In the genomic region with DNA sequence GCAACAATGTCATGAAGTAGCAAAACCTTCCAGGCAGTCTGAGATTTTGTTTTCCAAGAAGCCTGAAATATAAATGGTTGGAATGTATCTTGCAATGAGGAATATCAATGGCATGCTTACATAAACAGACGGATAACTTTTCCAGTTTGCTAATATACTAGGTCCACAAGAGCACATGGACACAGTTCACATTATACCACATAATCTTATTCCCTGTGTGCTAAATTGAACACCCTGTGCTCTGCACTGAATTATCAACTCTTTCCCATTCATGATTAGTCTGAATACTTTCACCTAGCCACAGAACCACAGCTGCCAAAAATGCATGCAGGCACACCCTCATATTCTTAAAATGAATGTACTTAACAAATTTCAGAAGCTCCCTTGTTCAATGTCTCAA, we compare ENCODE assay signal across 17 cellular contexts.
A peak's percentile ranks its signal among the peaks of the same experiment; 100 is the strongest.
DNase-seq lines count a peak whose midpoint lies in the region; ATAC-seq and TF ChIP-seq lines count a peak whose summit lies in the region.
"Had no signal": no experiment of that assay in that cellular context is flagged by ENCODE, and none has a peak within 500 bp of the region (broad histone marks: within the 10 kb centered on the region; RNA-seq: fewer than 3 reads in every experiment).

No MANE protein-coding gene starts in this region.

- WGBS in suprapubic skin: 16% methylated on average over 1 of the region's 1 CpG

- H3K27me3 ChIP-seq in breast epithelium: no peaks in the 10 kb centered on the region
- no peaks in the 10 kb centered on the region for H3K27me3 ChIP-seq in suprapubic skin
- H3K27me3 ChIP-seq in CD8-positive, alpha-beta T cell (ENCODE audit: insufficient read depth, low read length): no peaks in the 10 kb centered on the region

- no peak overlapping the region for H3K27ac ChIP-seq in breast epithelium
- H3K27ac ChIP-seq in suprapubic skin: no peak overlapping the region
- H3K27ac ChIP-seq in CD8-positive, alpha-beta T cell (ENCODE audit: low read depth, low read length): no peak overlapping the region
- H3K27ac ChIP-seq: lower lobe of right lung had no signal

- intact Hi-C loops in MCF 10A (cut with micrococcal nuclease) (no loop called here), breast epithelium (cut with DNase I; ENCODE audit: low total_unique reads) (loop anchor here (5.0 kb wide), 1 partner anchor 769 kb away; no protein-coding TSS in a partner anchor)
- intact Hi-C loops in CD8-positive, alpha-beta T cell (cut with DNase I, micrococcal nuclease): no loop called here

- POLR2A ChIA-PET in MCF 10A (lab: Yijun Ruan, JAX): interaction anchor here (0.7 to 1.6 kb wide), 4 partner anchors 10 to 182 kb away, joined by 3 to 6 read pairs (median 4); no protein-coding TSS in a partner anchor
- POLR2A ChIA-PET in CD8-positive, alpha-beta T cell (lab: Charles Lee): no interaction called here

- H3K4me3 Mint-ChIP-seq in MCF 10A (ENCODE audit: unreplicated experiment): peak overlapping the region; percentile 0
- H3K4me3 Mint-ChIP-seq in activated naive CD4-positive, alpha-beta T cell treated with anti-CD3 and anti-CD28 coated beads, Interleukin-2, amount 10 ng/mL, durations not matched to agents 7 days and 5 days: no peak overlapping the region
- H3K4me3 Mint-ChIP-seq in CD8-positive, alpha-beta T cell: no peak overlapping the region
- H3K4me3 Mint-ChIP-seq: activated T-helper 1 cell treated with anti-CD3 and anti-CD28 coated beads, Interleukin-12 subunit alpha, Interleukin-12 subunit beta, Interleukin-2, Interleukin-4 antibody, amounts not matched to agents 30 ng/mL and 10 ng/mL and 1 ng/mL, durations not matched to agents 14 hours and 24 hours and 36 hours; neural crest cell had no signal

- TF ChIP-seq CTCF in MCF 10A (IDR thresholded peaks at IDR 0.05; ENCODE audit: unreplicated experiment) (no peak), breast epithelium (IDR thresholded peaks at IDR 0.05) (no peak), astrocyte of the spinal cord (IDR thresholded peaks at IDR 0.05; ENCODE audit: low read depth, low read length) (no peak), suprapubic skin (IDR thresholded peaks at IDR 0.05) (no peak)
- no peak for TF ChIP-seq CTCF in CD8-positive, alpha-beta T cell (IDR thresholded peaks at IDR 0.05)

- no peaks in the 10 kb centered on the region for H3K36me3 Mint-ChIP-seq in MCF 10A (ENCODE audit: insufficient read depth, unreplicated experiment)
- no peaks in the 10 kb centered on the region for H3K36me3 Mint-ChIP-seq in activated naive CD4-positive, alpha-beta T cell treated with anti-CD3 and anti-CD28 coated beads, Interleukin-2, amount 10 ng/mL, durations not matched to agents 7 days and 5 days
- H3K36me3 Mint-ChIP-seq in CD8-positive, alpha-beta T cell: no peaks in the 10 kb centered on the region

- BruUV-seq in MCF 10A (replicated peaks; lab: Mats Ljungman, UMichigan): no TSS peak

- peaks cover 27% of the 10 kb centered on the region for H3K4me1 Mint-ChIP-seq in MCF 10A (ENCODE audit: insufficient read depth, unreplicated experiment)
- H3K4me1 Mint-ChIP-seq in activated naive CD4-positive, alpha-beta T cell treated with anti-CD3 and anti-CD28 coated beads, Interleukin-2, amount 10 ng/mL, durations not matched to agents 7 days and 5 days: no peaks in the 10 kb centered on the region
- H3K4me1 Mint-ChIP-seq in CD8-positive, alpha-beta T cell (ENCODE audit: low read depth): no peaks in the 10 kb centered on the region
- H3K4me1 Mint-ChIP-seq: neural crest cell had no signal

- CTCF ChIA-PET in MCF 10A (lab: Yijun Ruan, JAX): interaction anchor here (1.3 kb wide), 1 partner anchor 272 kb away, joined by 4 read pairs; no protein-coding TSS in a partner anchor
- CTCF ChIA-PET in activated naive CD4-positive, alpha-beta T cell treated with anti-CD3 and anti-CD28 coated beads, Interleukin-2, amount 10 ng/mL, durations not matched to agents 7 days and 5 days (lab: Charles Lee): no interaction called here
- CTCF ChIA-PET in CD8-positive, alpha-beta T cell (lab: Charles Lee): no interaction called here

- H3K4me1 ChIP-seq in breast epithelium (no peaks in the 10 kb centered on the region), suprapubic skin (peaks cover 10% of the 10 kb centered on the region)
- H3K4me1 ChIP-seq in CD8-positive, alpha-beta T cell (ENCODE audit: insufficient read depth, low read length): no peaks in the 10 kb centered on the region
- H3K4me1 ChIP-seq: lower lobe of right lung had no signal

- no peaks in the 10 kb centered on the region for H3K36me3 ChIP-seq in breast epithelium
- no peaks in the 10 kb centered on the region for H3K36me3 ChIP-seq in suprapubic skin
- H3K36me3 ChIP-seq in CD8-positive, alpha-beta T cell (ENCODE audit: insufficient read depth, low read length): no peaks in the 10 kb centered on the region
- H3K36me3 ChIP-seq: lower lobe of right lung had no signal

- no peak overlapping the region for H3K4me3 ChIP-seq in breast epithelium
- no peak overlapping the region for H3K4me3 ChIP-seq in astrocyte of the spinal cord (ENCODE audit: low read depth, low read length)
- no peak overlapping the region for H3K4me3 ChIP-seq in suprapubic skin
- no peak overlapping the region for H3K4me3 ChIP-seq in CD8-positive, alpha-beta T cell (ENCODE audit: low read depth, low read length)
- H3K4me3 ChIP-seq: lower lobe of right lung had no signal

- H3K9me3 ChIP-seq in breast epithelium (no peaks in the 10 kb centered on the region), suprapubic skin (no peaks in the 10 kb centered on the region)
- H3K9me3 ChIP-seq in CD8-positive, alpha-beta T cell (ENCODE audit: low read length): no peaks in the 10 kb centered on the region
- H3K9me3 ChIP-seq: lower lobe of right lung had no signal

- no peaks in the 10 kb centered on the region for H3K9me3 Mint-ChIP-seq in MCF 10A (ENCODE audit: unreplicated experiment)
- no peaks in the 10 kb centered on the region for H3K9me3 Mint-ChIP-seq in activated naive CD4-positive, alpha-beta T cell treated with anti-CD3 and anti-CD28 coated beads, Interleukin-2, amount 10 ng/mL, durations not matched to agents 7 days and 5 days
- H3K9me3 Mint-ChIP-seq in CD8-positive, alpha-beta T cell: peaks cover 7% of the 10 kb centered on the region
- H3K9me3 Mint-ChIP-seq: activated T-helper 1 cell treated with anti-CD3 and anti-CD28 coated beads, Interleukin-12 subunit alpha, Interleukin-12 subunit beta, Interleukin-2, Interleukin-4 antibody, amounts not matched to agents 30 ng/mL and 10 ng/mL and 1 ng/mL, durations not matched to agents 14 hours and 24 hours and 36 hours; neural crest cell had no signal

- in situ Hi-C loops in astrocyte of the spinal cord (cut with HindIII; ENCODE audit: low sequenced_read_pairs): no loop called here

- DNase-seq in MCF 10A (ENCODE audit: unreplicated experiment) (no peak), breast epithelium (ENCODE audit: low spot score in 2 of 2) (no peak), astrocyte of the spinal cord (ENCODE audit: low read depth, low spot score) (peak; percentile 85), hepatic stellate cell (ENCODE audit: low spot score) (peak; percentile 26), suprapubic skin (ENCODE audit: low spot score in 2 of 2) (no peak), T-helper 1 cell (no peak)
- no peak for DNase-seq in activated naive CD4-positive, alpha-beta T cell treated with anti-CD3 and anti-CD28 coated beads, Interleukin-2, amount 10 ng/mL, durations not matched to agents 7 days and 5 days
- no peak for DNase-seq in CD8-positive, alpha-beta T cell
- DNase-seq: 8988T; activated CD4-positive, alpha-beta T cell treated with anti-CD3 and anti-CD28 coated beads for 48 hours; lower lobe of right lung; NCI-H146; NCI-H69; RPMI8226; small intestine had no signal

- peak overlapping the region; percentile 82 for H3K27ac Mint-ChIP-seq in MCF 10A (ENCODE audit: low read depth, unreplicated experiment)
- no peak overlapping the region for H3K27ac Mint-ChIP-seq in activated naive CD4-positive, alpha-beta T cell treated with anti-CD3 and anti-CD28 coated beads, Interleukin-2, amount 10 ng/mL, durations not matched to agents 7 days and 5 days
- H3K27ac Mint-ChIP-seq in CD8-positive, alpha-beta T cell: no peak overlapping the region
- H3K27ac Mint-ChIP-seq: activated T-helper 1 cell treated with anti-CD3 and anti-CD28 coated beads, Interleukin-12 subunit alpha, Interleukin-12 subunit beta, Interleukin-2, Interleukin-4 antibody, amounts not matched to agents 30 ng/mL and 10 ng/mL and 1 ng/mL, durations not matched to agents 14 hours and 24 hours and 36 hours had no signal

- H3K27me3 Mint-ChIP-seq in MCF 10A (ENCODE audit: insufficient read depth, unreplicated experiment): no peaks in the 10 kb centered on the region
- H3K27me3 Mint-ChIP-seq in activated naive CD4-positive, alpha-beta T cell treated with anti-CD3 and anti-CD28 coated beads, Interleukin-2, amount 10 ng/mL, durations not matched to agents 7 days and 5 days: no peaks in the 10 kb centered on the region
- no peaks in the 10 kb centered on the region for H3K27me3 Mint-ChIP-seq in CD8-positive, alpha-beta T cell (ENCODE audit: low read depth)

- ATAC-seq in CD8-positive, alpha-beta T cell: no peak
- ATAC-seq: lower lobe of right lung had no signal

- no peak for TF ChIP-seq POLR2A in breast epithelium (IDR thresholded peaks at IDR 0.05)
- no peak for TF ChIP-seq POLR2A in suprapubic skin (IDR thresholded peaks at IDR 0.05)

- no peak for TF ChIP-seq EP300 in suprapubic skin (IDR thresholded peaks at IDR 0.05)

Comparison
In these comparisons a context has a peak if more than half of its experiments do, and no peak if none do; other contexts are left out.
1. DNase-seq: peak in astrocyte of the spinal cord (single experiment) and hepatic stellate cell (single experiment); none in MCF 10A (single experiment), breast epithelium (0 of 2), activated naive CD4-positive, alpha-beta T cell treated with anti-CD3 and anti-CD28 coated beads, Interleukin-2, amount 10 ng/mL, durations not matched to agents 7 days and 5 days (single experiment), suprapubic skin (0 of 2), T-helper 1 cell (0 of 5) and CD8-positive, alpha-beta T cell (0 of 7).